1 cellular context compared by ENCODE assay signal in genomic region chr16:22764662-22765302, GRCh38.
TF ChIP-seq lines count a peak whose summit lies in the region.

No MANE protein-coding gene starts in this region.

TF ChIP-seq in SK-N-SH, 30 proteins besides CTCF, POLR2A, EP300 and RAD21 (continued from another document):
- TF ChIP-seq, protein P1, sequence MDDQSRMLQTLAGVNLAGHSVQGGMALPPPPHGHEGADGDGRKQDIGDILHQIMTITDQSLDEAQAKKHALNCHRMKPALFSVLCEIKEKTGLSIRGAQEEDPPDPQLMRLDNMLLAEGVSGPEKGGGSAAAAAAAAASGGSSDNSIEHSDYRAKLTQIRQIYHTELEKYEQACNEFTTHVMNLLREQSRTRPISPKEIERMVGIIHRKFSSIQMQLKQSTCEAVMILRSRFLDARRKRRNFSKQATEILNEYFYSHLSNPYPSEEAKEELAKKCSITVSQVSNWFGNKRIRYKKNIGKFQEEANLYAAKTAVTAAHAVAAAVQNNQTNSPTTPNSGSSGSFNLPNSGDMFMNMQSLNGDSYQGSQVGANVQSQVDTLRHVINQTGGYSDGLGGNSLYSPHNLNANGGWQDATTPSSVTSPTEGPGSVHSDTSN (IDR thresholded peaks at IDR 0.05) = no peak
- TF ChIP-seq FOXJ3 (CRISPR knock-in tag; IDR thresholded peaks at IDR 0.05) = no peak
- no peak; the same call in 1 of the 2 replicates for TF ChIP-seq GATA2 (CRISPR knock-in tag; IDR thresholded peaks at IDR 0.05)
TF ChIP-seq in SK-N-SH: peak in this region for 0.
